Comparison of ENCODE assay signal across 12 cellular contexts in genomic region chr12:96240656-96241055, GRCh38. TPM values are rescaled to one million over a fixed set of nuclear protein-coding genes. Genes with fewer than 3 reads are reported as not detected.
DNase-seq lines count a peak whose midpoint lies in the region; ATAC-seq and TF ChIP-seq lines count a peak whose summit lies in the region.
"Had no signal": no experiment of that assay in that cellular context is flagged by ENCODE, and none has a peak within 500 bp of the region (broad histone marks: within the 10 kb centered on the region; RNA-seq: fewer than 3 reads in every experiment).

No MANE protein-coding gene starts in this region.

- no peaks in the 10 kb centered on the region for H3K27me3 Mint-ChIP-seq in endodermal cell (ENCODE audit: insufficient read depth)
- H3K27me3 Mint-ChIP-seq: activated naive CD8-positive, alpha-beta T cell treated with anti-CD3 and anti-CD28 coated beads, Interleukin-2, amount 50 U/mL, for 24 hours had no signal

- CTCF ChIA-PET in IMR-90 (lab: Yijun Ruan, JAX), result no interaction called here

- no peak overlapping the region for H3K18ac ChIP-seq in IMR-90 (ENCODE audit: low read depth, low read length)

- H3K4me1 Mint-ChIP-seq in endodermal cell, result no peaks in the 10 kb centered on the region

- no peak overlapping the region for H3K4me3 Mint-ChIP-seq in endodermal cell
- H3K4me3 Mint-ChIP-seq: activated naive CD8-positive, alpha-beta T cell treated with anti-CD3 and anti-CD28 coated beads, Interleukin-2, amount 50 U/mL, for 24 hours had no signal

- H3K4me1 ChIP-seq in IMR-90 (ENCODE audit: control insufficient read depth, insufficient read depth, low read length), result peaks cover 30% of the 10 kb centered on the region
- H3K4me1 ChIP-seq in esophagus (ENCODE audit: control insufficient read depth in 2 of 2, insufficient read depth in 2 of 2, low read length in 1 of 2), result peaks cover 9 to 21% of the 10 kb centered on the region in 2 donors
- peaks cover 16% of the 10 kb centered on the region for H3K4me1 ChIP-seq in neuron (ENCODE audit: insufficient read depth, low read length)
- H3K4me1 ChIP-seq in endodermal cell (ENCODE audit: control insufficient read depth, insufficient read depth, low read length), result no peaks in the 10 kb centered on the region

- no peaks in the 10 kb centered on the region for H3K9me3 Mint-ChIP-seq in endodermal cell
- H3K9me3 Mint-ChIP-seq: activated naive CD8-positive, alpha-beta T cell treated with anti-CD3 and anti-CD28 coated beads, Interleukin-2, amount 50 U/mL, for 24 hours had no signal

- dilution Hi-C loops in IMR-90 (cut with HindIII; ENCODE audit: low sequenced_read_pairs, unreplicated experiment), result no loop called here

- intact Hi-C loops in IMR-90 (cut with micrococcal nuclease), result no loop called here

- H3K36me3 Mint-ChIP-seq in endodermal cell (ENCODE audit: low read depth), result peaks cover 5% of the 10 kb centered on the region

- H2BK15ac ChIP-seq in IMR-90 (ENCODE audit: low read depth, low read length), result no peak overlapping the region

- in situ Hi-C loops in IMR-90 (cut with MboI; ENCODE audit: low sequenced_read_pairs), result no loop called here

- H2BK20ac ChIP-seq in IMR-90 (ENCODE audit: low read depth, low read length), result no peak overlapping the region

- TF ChIP-seq POLR2A in IMR-90 (IDR thresholded peaks at IDR 0.05; ENCODE audit: low read depth, low read length), result no peak

- H4K91ac ChIP-seq in IMR-90 (ENCODE audit: insufficient read depth, low read depth, low read length), result no peak overlapping the region

- POLR2A ChIA-PET in IMR-90 (lab: Charles Lee; ENCODE audit: unreplicated experiment), result no interaction called here

- no peak overlapping the region for H3K14ac ChIP-seq in IMR-90 (replicated peaks; ENCODE audit: low read depth, low read length)

- no peak overlapping the region for H2AK9ac ChIP-seq in IMR-90 (replicated peaks; ENCODE audit: low read depth, low read length, poor library complexity)

- H3K79me1 ChIP-seq in IMR-90 (ENCODE audit: low read depth in 1 of 2, low read length in 2 of 2), result peaks cover 40 to 86% of the 10 kb centered on the region in 2 experiments

- H3K27me3 ChIP-seq in IMR-90 (ENCODE audit: control insufficient read depth, insufficient read depth, low read length) (no peaks in the 10 kb centered on the region), esophagus (ENCODE audit: control insufficient read depth in 1 of 2, insufficient read depth in 2 of 2, low read length in 2 of 2) (no peaks in the 10 kb centered on the region), neuron (ENCODE audit: insufficient read depth, low read length) (no peaks in the 10 kb centered on the region), endodermal cell (ENCODE audit: control insufficient read depth, insufficient read depth, low read length, poor library complexity, severe bottlenecking) (no peaks in the 10 kb centered on the region)
- H3K27me3 ChIP-seq: BLaER1 had no signal

- H4K20me1 ChIP-seq in IMR-90 (ENCODE audit: insufficient read depth, low read length), result peaks cover 65% of the 10 kb centered on the region

- no peak overlapping the region for H4K5ac ChIP-seq in IMR-90 (ENCODE audit: low read depth, low read length)

- no peak overlapping the region for H3K4me2 ChIP-seq in IMR-90 (ENCODE audit: low read depth, low read length)
- H3K4me2 ChIP-seq: BLaER1 had no signal

- 59% methylated on average over 7 of the region's 11 CpGs; no CpG with 5 or more reads in 1 of the 2 experiments for WGBS in IMR-90 (ENCODE audit: extremely low coverage in 2 of 2, insufficient read length in 1 of 2), 2 experiments
- 67 to 71% methylated on average over 11 of the region's 11 CpGs for WGBS in esophagus, 2 donors
- WGBS in endodermal cell (ENCODE audit: insufficient coverage in 1 of 2, insufficient read length in 1 of 2), 2 experiments, result 84 to 85% methylated on average over 9 to 11 of the region's 11 CpGs

- H2BK120ac ChIP-seq in IMR-90 (ENCODE audit: low read depth, low read length), result no peak overlapping the region

- no peaks in the 10 kb centered on the region for H3K9me3 ChIP-seq in IMR-90 (ENCODE audit: control insufficient read depth, insufficient read depth, low read length)
- H3K9me3 ChIP-seq in esophagus (ENCODE audit: control insufficient read depth in 2 of 2, insufficient read depth in 1 of 2, low read depth in 1 of 2, low read length in 1 of 2), result peaks cover 0 to 2% of the 10 kb centered on the region in 2 donors
- no peaks in the 10 kb centered on the region for H3K9me3 ChIP-seq in neuron (ENCODE audit: low read length)
- no peaks in the 10 kb centered on the region for H3K9me3 ChIP-seq in endodermal cell (ENCODE audit: control insufficient read depth, low read length)
- H3K9me3 ChIP-seq: BLaER1 had no signal

- H3K36me3 ChIP-seq in IMR-90 (ENCODE audit: control insufficient read depth, insufficient read depth, low read length) (peaks cover 6% of the 10 kb centered on the region), esophagus (ENCODE audit: control insufficient read depth in 2 of 2, insufficient read depth in 2 of 2, low read length in 1 of 2) (peaks cover 3 to 4% of the 10 kb centered on the region in 2 donors), neuron (ENCODE audit: insufficient read depth, low read length) (no peaks in the 10 kb centered on the region), endodermal cell (ENCODE audit: control insufficient read depth, insufficient read depth, low read length) (no peaks in the 10 kb centered on the region)

- peaks cover 38% of the 10 kb centered on the region for H3K9me1 ChIP-seq in IMR-90 (ENCODE audit: insufficient read depth, low read length)

- no peak overlapping the region for H2BK5ac ChIP-seq in IMR-90 (ENCODE audit: low read depth, low read length, poor library complexity, severe bottlenecking)

- H3K27ac Mint-ChIP-seq in endodermal cell, result no peak overlapping the region

- H3K56ac ChIP-seq in IMR-90 (ENCODE audit: extremely low read depth, insufficient read depth, low read length), result no peak overlapping the region

- ATAC-seq in IMR-90 (ENCODE audit: low read depth) (no peak), HG03108 (IDR thresholded peaks at IDR 0.05; ENCODE audit: unreplicated experiment) (no peak), GM18517 (IDR thresholded peaks at IDR 0.05; ENCODE audit: unreplicated experiment) (no peak)
- ATAC-seq: activated naive CD8-positive, alpha-beta T cell treated with anti-CD3 and anti-CD28 coated beads, Interleukin-2, amount 50 U/mL, for 24 hours had no signal

- no peak overlapping the region for H2AK5ac ChIP-seq in IMR-90 (ENCODE audit: low read depth, low read length)

- peak overlapping the region; percentile 24; the same call in 1 of the 2 replicates for H3K23ac ChIP-seq in IMR-90 (ENCODE audit: low read depth, low read length)

- H2AFZ ChIP-seq in IMR-90 (replicated peaks; ENCODE audit: low read length, poor library complexity) (no peak overlapping the region), neuron (ENCODE audit: low read depth, low read length) (peak overlapping the region; percentile 64)

- H3K4ac ChIP-seq in IMR-90 (ENCODE audit: low read depth, low read length), result no peak overlapping the region

- no peak overlapping the region for H3K9ac ChIP-seq in IMR-90 (ENCODE audit: low read depth, low read length)
- no peak overlapping the region for H3K9ac ChIP-seq in endodermal cell (ENCODE audit: extremely low read depth, low read length, poor library complexity, severe bottlenecking)
- H3K9ac ChIP-seq: BLaER1 had no signal

- no peak for TF ChIP-seq RAD21 in IMR-90 (IDR thresholded peaks at IDR 0.05; ENCODE audit: low read length)

- H4K8ac ChIP-seq in IMR-90 (ENCODE audit: low read depth in 2 of 2, low read length in 2 of 2), result no peak overlapping the region

- BruUV-seq in IMR-90 (replicated peaks; lab: Mats Ljungman, UMichigan), result no TSS peak

- no peak overlapping the region for H3K4me3 ChIP-seq in AG10803 (ENCODE audit: low read length)
- H3K4me3 ChIP-seq in IMR-90 (ENCODE audit: insufficient read depth, low read depth, low read length), result no peak overlapping the region
- no peak overlapping the region for H3K4me3 ChIP-seq in esophagus (ENCODE audit: low read depth in 1 of 2, low read length in 2 of 2)
- H3K4me3 ChIP-seq in neuron (ENCODE audit: low read length), result no peak overlapping the region
- no peak overlapping the region for H3K4me3 ChIP-seq in endodermal cell (ENCODE audit: low read length)
- H3K4me3 ChIP-seq: BLaER1 had no signal

- H3K27ac ChIP-seq in IMR-90 (ENCODE audit: insufficient read depth, low read length) (no peak overlapping the region), esophagus (ENCODE audit: low read depth in 2 of 2, low read length in 1 of 2) (peak overlapping the region; percentile 46 to 57), endodermal cell (ENCODE audit: low read depth, low read length) (no peak overlapping the region)
- H3K27ac ChIP-seq: BLaER1 had no signal

- peak; percentile 72 for DNase-seq in AG10803 (ENCODE audit: low read depth)
- DNase-seq in IMR-90, result no peak
- no peak for DNase-seq in GM20000 (ENCODE audit: low spot score)
- no peak for DNase-seq in endodermal cell
- DNase-seq: activated naive CD8-positive, alpha-beta T cell treated with anti-CD3 and anti-CD28 coated beads, Interleukin-2, amount 50 U/mL, for 24 hours; Kasumi-1; stimulated activated CD4-positive, alpha-beta T cell treated with anti-CD3 and anti-CD28 coated beads, Interleukin-12 subunit alpha, Interleukin-12 subunit beta, amount 100 ng/mL, for 4 hours had no signal

- TF ChIP-seq CTCF in AG10803 (conservative IDR thresholded peaks at IDR 0.05; ENCODE audit: low read length) (no peak), IMR-90 (conservative IDR thresholded peaks at IDR 0.05; ENCODE audit: low read depth, low read length) (no peak), GM20000 (IDR thresholded peaks at IDR 0.05; ENCODE audit: extremely low read depth, missing control alignments) (no peak), endodermal cell (conservative IDR thresholded peaks at IDR 0.05) (no peak)

TF ChIP-seq in IMR-90, 13 proteins besides CTCF, POLR2A, EP300 and RAD21 (continues in another document):
- TF ChIP-seq MXI1 (IDR thresholded peaks at IDR 0.05; ENCODE audit: borderline replicate concordance, low read depth, low read length) (no peak), RFX5 (IDR thresholded peaks at IDR 0.05; ENCODE audit: low read depth, low read length) (no peak), SMC3 (IDR thresholded peaks at IDR 0.05; ENCODE audit: low read depth, low read length) (no peak), CHD1 (IDR thresholded peaks at IDR 0.05; ENCODE audit: low read depth, low read length) (no peak), MAFK (IDR thresholded peaks at IDR 0.05; ENCODE audit: low read depth, low read length) (no peak), FOS (IDR thresholded peaks at IDR 0.05; ENCODE audit: low read depth, low read length) (no peak), MAZ (IDR thresholded peaks at IDR 0.05; ENCODE audit: borderline replicate concordance, low read depth, low read length) (no peak), CEBPB (IDR thresholded peaks at IDR 0.05; ENCODE audit: low read depth, low read length) (no peak)

RNA-seq across cellular contexts. Expression of gene ELK3, which starts 46.5 kb away (rescaled TPM):
- total RNA-seq in IMR-90 (2012; rRNA removed), result 14.5 and 20.0 TPM in 2 replicates
- 27.5 and 35.7 TPM in 2 replicates for polyA plus RNA-seq in IMR-90 (2012; rRNA removed)
- 10.7 and 23.4 TPM in 2 replicates for polyA plus RNA-seq in IMR-90 (2012; cell fraction: cytosol; rRNA removed)
- polyA plus RNA-seq in IMR-90 (2012; cell fraction: nucleus; rRNA removed; ENCODE audit: low replicate concordance), result 9.2 and 14.8 TPM in 2 replicates
- 10 to 100 TPM; 15.8 to 17.0 TPM for polyA plus RNA-seq in esophagus
- total RNA-seq in endodermal cell, result 10 to 100 TPM; 17.1 to 18.1 TPM
- polyA plus RNA-seq in endodermal cell (2013, experiment 1 of 2), result 20.7 TPM
- 26.6 TPM for polyA plus RNA-seq in endodermal cell (2013, experiment 2 of 2)

Comparison
In these comparisons a context has a peak if more than half of its experiments do, and no peak if none do; other contexts are left out.
1. H3K27ac ChIP-seq: peak in esophagus (2 of 2); none in IMR-90 (single experiment) and endodermal cell (single experiment).